Comparison of ENCODE assay signal across 31 cellular contexts in genomic region chr7:105846404-105846803, GRCh38.
"Had no signal": no experiment of that assay in that cellular context is flagged by ENCODE, and none has a peak within 500 bp of the region (broad histone marks: within the 10 kb centered on the region; RNA-seq: fewer than 3 reads in every experiment).

No MANE protein-coding gene starts in this region.

- H3K4me3 Mint-ChIP-seq: activated CD4-positive, alpha-beta memory T cell treated with anti-CD3 and anti-CD28 coated beads for 36 hours; activated CD4-positive, alpha-beta T cell treated with anti-CD3 and anti-CD28 coated beads for 36 hours; activated CD4-positive, alpha-beta T cell treated with anti-CD3 and anti-CD28 coated beads, Interleukin-2, amount 10 ng/mL, durations not matched to agents 24 days and 14 days; activated CD8-positive, alpha-beta memory T cell treated with anti-CD3 and anti-CD28 coated beads, Interleukin-2, amount 10 ng/mL, durations not matched to agents 7 days and 5 days; activated CD8-positive, alpha-beta T cell treated with anti-CD3 and anti-CD28 coated beads, Interleukin-2, amount 10 ng/mL, durations not matched to agents 7 days and 5 days; activated naive CD8-positive, alpha-beta T cell; activated T-helper 1 cell treated with anti-CD3 and anti-CD28 coated beads, Interleukin-12 subunit alpha, Interleukin-12 subunit beta, Interleukin-2, Interleukin-4 antibody, amounts not matched to agents 30 ng/mL and 10 ng/mL and 1 ng/mL, durations not matched to agents 14 hours and 24 hours and 36 hours; central memory CD8-positive, alpha-beta T cell; dendritic cell treated with granulocyte-macrophage colony-stimulating factor and Interleukin-4, amounts not matched to agents 40 ng/mL and 50 ng/mL, for 4 days; T-cell; T-helper 1 cell treated with Interleukin-12 subunit alpha and Interleukin-12 subunit beta and Interleukin-4 antibody, amounts not matched to agents 30 μg/mL and 1 μg/mL, for 36 hours had no signal

- H3K36me3 ChIP-seq: brain microvascular endothelial cell, esophagus muscularis mucosa, gastrocnemius medialis had no signal

- H3K27me3 Mint-ChIP-seq: activated CD4-positive, alpha-beta memory T cell treated with anti-CD3 and anti-CD28 coated beads for 36 hours; activated CD4-positive, alpha-beta T cell treated with anti-CD3 and anti-CD28 coated beads for 36 hours; activated CD8-positive, alpha-beta memory T cell treated with anti-CD3 and anti-CD28 coated beads, Interleukin-2, amount 10 ng/mL, durations not matched to agents 7 days and 5 days; activated naive CD8-positive, alpha-beta T cell; central memory CD8-positive, alpha-beta T cell; dendritic cell treated with granulocyte-macrophage colony-stimulating factor and Interleukin-4, amounts not matched to agents 40 ng/mL and 50 ng/mL, for 4 days; T-cell had no signal

- H3K27ac Mint-ChIP-seq: activated CD4-positive, alpha-beta memory T cell treated with anti-CD3 and anti-CD28 coated beads for 36 hours; activated CD4-positive, alpha-beta T cell treated with anti-CD3 and anti-CD28 coated beads for 36 hours; activated CD4-positive, alpha-beta T cell treated with anti-CD3 and anti-CD28 coated beads, Interleukin-2, amount 10 ng/mL, durations not matched to agents 24 days and 14 days; activated CD8-positive, alpha-beta memory T cell treated with anti-CD3 and anti-CD28 coated beads, Interleukin-2, amount 10 ng/mL, durations not matched to agents 7 days and 5 days; activated CD8-positive, alpha-beta T cell treated with anti-CD3 and anti-CD28 coated beads, Interleukin-2, amount 10 ng/mL, durations not matched to agents 7 days and 5 days; activated naive CD8-positive, alpha-beta T cell; activated T-helper 1 cell treated with anti-CD3 and anti-CD28 coated beads, Interleukin-12 subunit alpha, Interleukin-12 subunit beta, Interleukin-2, Interleukin-4 antibody, amounts not matched to agents 30 ng/mL and 10 ng/mL and 1 ng/mL, durations not matched to agents 14 hours and 24 hours and 36 hours; dendritic cell treated with granulocyte-macrophage colony-stimulating factor and Interleukin-4, amounts not matched to agents 40 ng/mL and 50 ng/mL, for 4 days; T-helper 1 cell treated with Interleukin-12 subunit alpha and Interleukin-12 subunit beta and Interleukin-4 antibody, amounts not matched to agents 30 μg/mL and 1 μg/mL, for 36 hours had no signal

- H3K9me3 ChIP-seq: esophagus muscularis mucosa, gastrocnemius medialis had no signal

- H3K27me3 ChIP-seq: brain microvascular endothelial cell, dorsolateral prefrontal cortex, esophagus muscularis mucosa, foreskin keratinocyte, gastrocnemius medialis had no signal

- H3K4me3 ChIP-seq: coronary artery, dorsolateral prefrontal cortex, esophagus muscularis mucosa, gastrocnemius medialis had no signal

- H3K9me3 Mint-ChIP-seq: dendritic cell treated with granulocyte-macrophage colony-stimulating factor and Interleukin-4, amounts not matched to agents 40 ng/mL and 50 ng/mL, for 4 days had no signal

- ATAC-seq: activated CD4-positive, alpha-beta T cell treated with anti-CD3 and anti-CD28 coated beads for 36 hours; activated CD8-positive, alpha-beta memory T cell treated with anti-CD3 and anti-CD28 coated beads, Interleukin-2, amount 10 ng/mL, durations not matched to agents 7 days and 5 days; activated CD8-positive, alpha-beta T cell treated with anti-CD3 and anti-CD28 coated beads, Interleukin-2, amount 10 ng/mL, durations not matched to agents 7 days and 5 days; foreskin keratinocyte; gastrocnemius medialis; T-cell had no signal

- H3K4me1 ChIP-seq: gastrocnemius medialis had no signal

- DNase-seq: activated CD4-positive, alpha-beta memory T cell treated with anti-CD3 and anti-CD28 coated beads for 36 hours; activated CD4-positive, alpha-beta T cell treated with anti-CD3 and anti-CD28 coated beads for 36 hours; activated CD4-positive, alpha-beta T cell treated with anti-CD3 and anti-CD28 coated beads, Interleukin-2, amount 10 ng/mL, durations not matched to agents 24 days and 14 days; activated CD4-positive, CD25-positive, alpha-beta regulatory T cell; activated CD4-positive, CD25-positive, alpha-beta regulatory T cell treated with anti-CD3 and anti-CD28 coated beads, Interleukin-2, amount 50 U/mL, for 72 hours; activated CD8-positive, alpha-beta memory T cell treated with anti-CD3 and anti-CD28 coated beads, Interleukin-2, amount 50 U/mL, for 4 hours; activated CD8-positive, alpha-beta T cell treated with anti-CD3 and anti-CD28 coated beads, Interleukin-2, amount 10 ng/mL, durations not matched to agents 7 days and 5 days; activated gamma-delta T cell treated with Interleukin-2 at 50 U/mL for 16 hours; activated naive CD4-positive, alpha-beta T cell treated with anti-CD3 and anti-CD28 coated beads, Interleukin-2, amount 50 U/mL, for 16 hours; activated naive CD4-positive, alpha-beta T cell treated with Interleukin-2 at 50 U/mL for 16 hours; activated T-cell treated with anti-CD3 and anti-CD28 coated beads, Interleukin-2, amount 50 U/mL, for 1 hour; activated T-cell treated with anti-CD3 and anti-CD28 coated beads, Interleukin-2, amount 50 U/mL, for 48 hours; amniotic stem cell; anterior cingulate cortex; brain microvascular endothelial cell; dorsolateral prefrontal cortex; effector memory CD4-positive, alpha-beta T cell; erythroblast; foreskin keratinocyte; gastrocnemius medialis; glutamatergic neuron; SW 1271; T-cell had no signal

- H3K27ac ChIP-seq: brain microvascular endothelial cell, coronary artery, dorsolateral prefrontal cortex, esophagus muscularis mucosa, foreskin keratinocyte, gastrocnemius medialis had no signal
